In the genomic region with DNA sequence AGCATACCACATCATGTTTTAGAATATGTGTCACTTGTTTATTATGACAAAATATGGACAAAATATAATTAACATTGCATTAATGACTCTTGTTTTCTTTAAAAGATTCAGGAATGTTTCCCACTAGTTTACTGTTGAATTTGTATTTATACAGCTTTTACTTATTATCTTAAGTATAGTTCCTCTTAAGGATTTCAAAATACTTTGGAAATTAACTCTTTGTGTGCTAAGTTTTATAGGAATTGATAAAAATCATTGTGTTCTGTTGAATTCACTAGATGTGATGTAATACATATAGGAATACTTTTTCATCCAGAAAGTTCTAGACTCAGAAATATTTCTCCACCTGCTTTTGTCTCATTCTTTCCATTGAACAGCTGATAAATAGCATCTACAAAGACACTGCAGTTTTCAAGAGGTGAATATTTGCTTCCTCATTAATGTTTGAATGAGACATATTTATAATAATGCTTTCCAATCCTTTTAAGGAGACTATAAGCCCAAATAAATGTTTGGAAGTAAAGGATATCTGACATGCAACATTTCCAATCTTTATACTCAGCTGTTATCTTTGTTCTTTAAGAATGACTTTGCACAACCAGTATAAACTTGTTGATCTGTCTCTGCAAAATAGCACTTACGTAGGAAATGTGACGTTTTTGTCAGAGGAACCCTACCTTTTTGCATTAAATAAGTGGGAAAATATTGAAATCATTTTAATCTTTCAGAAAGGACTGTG, we compare ENCODE assay signal across 2 cellular contexts.
A peak's percentile ranks its signal among the peaks of the same experiment; 100 is the strongest.
TF ChIP-seq lines count a peak whose summit lies in the region.

No MANE protein-coding gene starts in this region.

TF ChIP-seq in K562, 482 proteins besides CTCF, POLR2A, EP300 and RAD21 (continued from another document and continues in another):
- TF ChIP-seq MAFK (IDR thresholded peaks at IDR 0.05; ENCODE audit: low read length) (peak; percentile 62; the same call in 1 of the 2 replicates), NELFE (IDR thresholded peaks at IDR 0.05; ENCODE audit: insufficient read depth, insufficient read length) (no peak), BACH1 (tag; IDR thresholded peaks at IDR 0.05) (no peak; the same call in 1 of the 2 replicates), ATF1 (CRISPR knock-in tag; IDR thresholded peaks at IDR 0.05) (no peak), ATF1 (tag; IDR thresholded peaks at IDR 0.05) (peak; percentile 78), PTBP1 (IDR thresholded peaks at IDR 0.05; ENCODE audit: low read depth, low read length) (no peak), CBFB (CRISPR knock-in tag; IDR thresholded peaks at IDR 0.05) (no peak), FOXK2 (conservative IDR thresholded peaks at IDR 0.05 in 1 of 2, IDR thresholded peaks at IDR 0.05 in 1 of 2; ENCODE audit: low read depth in 2 of 2) (peak; percentile 14 to 60; a peak in 1 of 4 replicates), CBFA2T3 (IDR thresholded peaks at IDR 0.05) (peak; percentile 44), RHOXF2B (CRISPR knock-in tag; conservative IDR thresholded peaks at IDR 0.05) (no peak), ZNF239 (CRISPR knock-in tag; IDR thresholded peaks at IDR 0.05) (no peak), PYGO2 (tag; IDR thresholded peaks at IDR 0.05) (no peak), TARDBP (IDR thresholded peaks at IDR 0.05) (no peak), ZNF668 (CRISPR knock-in tag; IDR thresholded peaks at IDR 0.05) (no peak), ZNF165 (CRISPR knock-in tag; IDR thresholded peaks at IDR 0.05; ENCODE audit: borderline replicate concordance) (no peak), CEBPB (tag; IDR thresholded peaks at IDR 0.05) (peak; percentile 67), TEAD4 (IDR thresholded peaks at IDR 0.05; ENCODE audit: low read length) (0 out of 2 replicates have a peak, but pooled peaks have one; percentile 15), TEAD4 (CRISPR knock-in tag; IDR thresholded peaks at IDR 0.05; ENCODE audit: borderline replicate concordance) (no peak), ZNF253 (CRISPR knock-in tag; conservative IDR thresholded peaks at IDR 0.05) (no peak), MTA3 (IDR thresholded peaks at IDR 0.05; ENCODE audit: borderline replicate concordance) (no peak), ZNF224 (CRISPR knock-in tag; IDR thresholded peaks at IDR 0.05) (no peak), ATF7 (IDR thresholded peaks at IDR 0.05) (no peak), TRIM28 (IDR thresholded peaks at IDR 0.05) (no peak), DACH1 (IDR thresholded peaks at IDR 0.05; ENCODE audit: partially characterized antibody) (peak; percentile 85), CCNT2 (IDR thresholded peaks at IDR 0.05; ENCODE audit: borderline replicate concordance, extremely low read depth, insufficient read length, low read depth, low read length) (peak; percentile 30)
- TF ChIP-seq, protein P1, sequence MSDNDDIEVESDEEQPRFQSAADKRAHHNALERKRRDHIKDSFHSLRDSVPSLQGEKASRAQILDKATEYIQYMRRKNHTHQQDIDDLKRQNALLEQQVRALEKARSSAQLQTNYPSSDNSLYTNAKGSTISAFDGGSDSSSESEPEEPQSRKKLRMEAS (CRISPR knock-in tag; IDR thresholded peaks at IDR 0.05): no peak
- TF ChIP-seq, protein P2, sequence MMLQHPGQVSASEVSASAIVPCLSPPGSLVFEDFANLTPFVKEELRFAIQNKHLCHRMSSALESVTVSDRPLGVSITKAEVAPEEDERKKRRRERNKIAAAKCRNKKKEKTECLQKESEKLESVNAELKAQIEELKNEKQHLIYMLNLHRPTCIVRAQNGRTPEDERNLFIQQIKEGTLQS (IDR thresholded peaks at IDR 0.05): peak; percentile 24; the same call in 1 of the 2 replicates
- TF ChIP-seq, protein P2 (CRISPR knock-in tag; conservative IDR thresholded peaks at IDR 0.05): no peak
- TF ChIP-seq, protein P3, sequence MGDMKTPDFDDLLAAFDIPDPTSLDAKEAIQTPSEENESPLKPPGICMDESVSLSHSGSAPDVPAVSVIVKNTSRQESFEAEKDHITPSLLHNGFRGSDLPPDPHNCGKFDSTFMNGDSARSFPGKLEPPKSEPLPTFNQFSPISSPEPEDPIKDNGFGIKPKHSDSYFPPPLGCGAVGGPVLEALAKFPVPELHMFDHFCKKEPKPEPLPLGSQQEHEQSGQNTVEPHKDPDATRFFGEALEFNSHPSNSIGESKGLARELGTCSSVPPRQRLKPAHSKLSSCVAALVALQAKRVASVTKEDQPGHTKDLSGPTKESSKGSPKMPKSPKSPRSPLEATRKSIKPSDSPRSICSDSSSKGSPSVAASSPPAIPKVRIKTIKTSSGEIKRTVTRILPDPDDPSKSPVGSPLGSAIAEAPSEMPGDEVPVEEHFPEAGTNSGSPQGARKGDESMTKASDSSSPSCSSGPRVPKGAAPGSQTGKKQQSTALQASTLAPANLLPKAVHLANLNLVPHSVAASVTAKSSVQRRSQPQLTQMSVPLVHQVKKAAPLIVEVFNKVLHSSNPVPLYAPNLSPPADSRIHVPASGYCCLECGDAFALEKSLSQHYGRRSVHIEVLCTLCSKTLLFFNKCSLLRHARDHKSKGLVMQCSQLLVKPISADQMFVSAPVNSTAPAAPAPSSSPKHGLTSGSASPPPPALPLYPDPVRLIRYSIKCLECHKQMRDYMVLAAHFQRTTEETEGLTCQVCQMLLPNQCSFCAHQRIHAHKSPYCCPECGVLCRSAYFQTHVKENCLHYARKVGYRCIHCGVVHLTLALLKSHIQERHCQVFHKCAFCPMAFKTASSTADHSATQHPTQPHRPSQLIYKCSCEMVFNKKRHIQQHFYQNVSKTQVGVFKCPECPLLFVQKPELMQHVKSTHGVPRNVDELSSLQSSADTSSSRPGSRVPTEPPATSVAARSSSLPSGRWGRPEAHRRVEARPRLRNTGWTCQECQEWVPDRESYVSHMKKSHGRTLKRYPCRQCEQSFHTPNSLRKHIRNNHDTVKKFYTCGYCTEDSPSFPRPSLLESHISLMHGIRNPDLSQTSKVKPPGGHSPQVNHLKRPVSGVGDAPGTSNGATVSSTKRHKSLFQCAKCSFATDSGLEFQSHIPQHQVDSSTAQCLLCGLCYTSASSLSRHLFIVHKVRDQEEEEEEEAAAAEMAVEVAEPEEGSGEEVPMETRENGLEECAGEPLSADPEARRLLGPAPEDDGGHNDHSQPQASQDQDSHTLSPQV (IDR thresholded peaks at IDR 0.05): peak; percentile 77; the same call in 1 of the 2 replicates
- TF ChIP-seq, protein P4, sequence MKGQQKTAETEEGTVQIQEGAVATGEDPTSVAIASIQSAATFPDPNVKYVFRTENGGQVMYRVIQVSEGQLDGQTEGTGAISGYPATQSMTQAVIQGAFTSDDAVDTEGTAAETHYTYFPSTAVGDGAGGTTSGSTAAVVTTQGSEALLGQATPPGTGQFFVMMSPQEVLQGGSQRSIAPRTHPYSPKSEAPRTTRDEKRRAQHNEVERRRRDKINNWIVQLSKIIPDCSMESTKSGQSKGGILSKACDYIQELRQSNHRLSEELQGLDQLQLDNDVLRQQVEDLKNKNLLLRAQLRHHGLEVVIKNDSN (CRISPR knock-in tag; IDR thresholded peaks at IDR 0.05): no peak

TF ChIP-seq in WTC11, 78 proteins besides CTCF, POLR2A, EP300 and RAD21 (continues in another document):
- TF ChIP-seq, protein P5, sequence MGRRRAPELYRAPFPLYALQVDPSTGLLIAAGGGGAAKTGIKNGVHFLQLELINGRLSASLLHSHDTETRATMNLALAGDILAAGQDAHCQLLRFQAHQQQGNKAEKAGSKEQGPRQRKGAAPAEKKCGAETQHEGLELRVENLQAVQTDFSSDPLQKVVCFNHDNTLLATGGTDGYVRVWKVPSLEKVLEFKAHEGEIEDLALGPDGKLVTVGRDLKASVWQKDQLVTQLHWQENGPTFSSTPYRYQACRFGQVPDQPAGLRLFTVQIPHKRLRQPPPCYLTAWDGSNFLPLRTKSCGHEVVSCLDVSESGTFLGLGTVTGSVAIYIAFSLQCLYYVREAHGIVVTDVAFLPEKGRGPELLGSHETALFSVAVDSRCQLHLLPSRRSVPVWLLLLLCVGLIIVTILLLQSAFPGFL (CRISPR knock-in tag; IDR thresholded peaks at IDR 0.05; ENCODE audit: borderline replicate concordance): no peak
- no peak for TF ChIP-seq SMAD4 (CRISPR knock-in tag; IDR thresholded peaks at IDR 0.05)
- TF ChIP-seq, protein P6, sequence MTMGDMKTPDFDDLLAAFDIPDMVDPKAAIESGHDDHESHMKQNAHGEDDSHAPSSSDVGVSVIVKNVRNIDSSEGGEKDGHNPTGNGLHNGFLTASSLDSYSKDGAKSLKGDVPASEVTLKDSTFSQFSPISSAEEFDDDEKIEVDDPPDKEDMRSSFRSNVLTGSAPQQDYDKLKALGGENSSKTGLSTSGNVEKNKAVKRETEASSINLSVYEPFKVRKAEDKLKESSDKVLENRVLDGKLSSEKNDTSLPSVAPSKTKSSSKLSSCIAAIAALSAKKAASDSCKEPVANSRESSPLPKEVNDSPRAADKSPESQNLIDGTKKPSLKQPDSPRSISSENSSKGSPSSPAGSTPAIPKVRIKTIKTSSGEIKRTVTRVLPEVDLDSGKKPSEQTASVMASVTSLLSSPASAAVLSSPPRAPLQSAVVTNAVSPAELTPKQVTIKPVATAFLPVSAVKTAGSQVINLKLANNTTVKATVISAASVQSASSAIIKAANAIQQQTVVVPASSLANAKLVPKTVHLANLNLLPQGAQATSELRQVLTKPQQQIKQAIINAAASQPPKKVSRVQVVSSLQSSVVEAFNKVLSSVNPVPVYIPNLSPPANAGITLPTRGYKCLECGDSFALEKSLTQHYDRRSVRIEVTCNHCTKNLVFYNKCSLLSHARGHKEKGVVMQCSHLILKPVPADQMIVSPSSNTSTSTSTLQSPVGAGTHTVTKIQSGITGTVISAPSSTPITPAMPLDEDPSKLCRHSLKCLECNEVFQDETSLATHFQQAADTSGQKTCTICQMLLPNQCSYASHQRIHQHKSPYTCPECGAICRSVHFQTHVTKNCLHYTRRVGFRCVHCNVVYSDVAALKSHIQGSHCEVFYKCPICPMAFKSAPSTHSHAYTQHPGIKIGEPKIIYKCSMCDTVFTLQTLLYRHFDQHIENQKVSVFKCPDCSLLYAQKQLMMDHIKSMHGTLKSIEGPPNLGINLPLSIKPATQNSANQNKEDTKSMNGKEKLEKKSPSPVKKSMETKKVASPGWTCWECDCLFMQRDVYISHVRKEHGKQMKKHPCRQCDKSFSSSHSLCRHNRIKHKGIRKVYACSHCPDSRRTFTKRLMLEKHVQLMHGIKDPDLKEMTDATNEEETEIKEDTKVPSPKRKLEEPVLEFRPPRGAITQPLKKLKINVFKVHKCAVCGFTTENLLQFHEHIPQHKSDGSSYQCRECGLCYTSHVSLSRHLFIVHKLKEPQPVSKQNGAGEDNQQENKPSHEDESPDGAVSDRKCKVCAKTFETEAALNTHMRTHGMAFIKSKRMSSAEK (CRISPR knock-in tag; IDR thresholded peaks at IDR 0.05; ENCODE audit: borderline replicate concordance): no peak
- no peak for TF ChIP-seq ZNF671 (CRISPR knock-in tag; IDR thresholded peaks at IDR 0.05)
- no peak for TF ChIP-seq ZNF232 (CRISPR knock-in tag; IDR thresholded peaks at IDR 0.05)
- TF ChIP-seq, protein P7, sequence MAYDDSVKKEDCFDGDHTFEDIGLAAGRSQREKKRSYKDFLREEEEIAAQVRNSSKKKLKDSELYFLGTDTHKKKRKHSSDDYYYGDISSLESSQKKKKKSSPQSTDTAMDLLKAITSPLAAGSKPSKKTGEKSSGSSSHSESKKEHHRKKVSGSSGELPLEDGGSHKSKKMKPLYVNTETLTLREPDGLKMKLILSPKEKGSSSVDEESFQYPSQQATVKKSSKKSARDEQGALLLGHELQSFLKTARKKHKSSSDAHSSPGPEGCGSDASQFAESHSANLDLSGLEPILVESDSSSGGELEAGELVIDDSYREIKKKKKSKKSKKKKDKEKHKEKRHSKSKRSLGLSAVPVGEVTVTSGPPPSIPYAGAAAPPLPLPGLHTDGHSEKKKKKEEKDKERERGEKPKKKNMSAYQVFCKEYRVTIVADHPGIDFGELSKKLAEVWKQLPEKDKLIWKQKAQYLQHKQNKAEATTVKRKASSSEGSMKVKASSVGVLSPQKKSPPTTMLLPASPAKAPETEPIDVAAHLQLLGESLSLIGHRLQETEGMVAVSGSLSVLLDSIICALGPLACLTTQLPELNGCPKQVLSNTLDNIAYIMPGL (CRISPR knock-in tag; IDR thresholded peaks at IDR 0.05): no peak
- no peak for TF ChIP-seq ZBTB21 (CRISPR knock-in tag; IDR thresholded peaks at IDR 0.05; ENCODE audit: borderline replicate concordance)
- TF ChIP-seq, protein P8, sequence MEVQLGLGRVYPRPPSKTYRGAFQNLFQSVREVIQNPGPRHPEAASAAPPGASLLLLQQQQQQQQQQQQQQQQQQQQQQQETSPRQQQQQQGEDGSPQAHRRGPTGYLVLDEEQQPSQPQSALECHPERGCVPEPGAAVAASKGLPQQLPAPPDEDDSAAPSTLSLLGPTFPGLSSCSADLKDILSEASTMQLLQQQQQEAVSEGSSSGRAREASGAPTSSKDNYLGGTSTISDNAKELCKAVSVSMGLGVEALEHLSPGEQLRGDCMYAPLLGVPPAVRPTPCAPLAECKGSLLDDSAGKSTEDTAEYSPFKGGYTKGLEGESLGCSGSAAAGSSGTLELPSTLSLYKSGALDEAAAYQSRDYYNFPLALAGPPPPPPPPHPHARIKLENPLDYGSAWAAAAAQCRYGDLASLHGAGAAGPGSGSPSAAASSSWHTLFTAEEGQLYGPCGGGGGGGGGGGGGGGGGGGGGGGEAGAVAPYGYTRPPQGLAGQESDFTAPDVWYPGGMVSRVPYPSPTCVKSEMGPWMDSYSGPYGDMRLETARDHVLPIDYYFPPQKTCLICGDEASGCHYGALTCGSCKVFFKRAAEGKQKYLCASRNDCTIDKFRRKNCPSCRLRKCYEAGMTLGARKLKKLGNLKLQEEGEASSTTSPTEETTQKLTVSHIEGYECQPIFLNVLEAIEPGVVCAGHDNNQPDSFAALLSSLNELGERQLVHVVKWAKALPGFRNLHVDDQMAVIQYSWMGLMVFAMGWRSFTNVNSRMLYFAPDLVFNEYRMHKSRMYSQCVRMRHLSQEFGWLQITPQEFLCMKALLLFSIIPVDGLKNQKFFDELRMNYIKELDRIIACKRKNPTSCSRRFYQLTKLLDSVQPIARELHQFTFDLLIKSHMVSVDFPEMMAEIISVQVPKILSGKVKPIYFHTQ (CRISPR knock-in tag; IDR thresholded peaks at IDR 0.05): no peak
- TF ChIP-seq, protein P9, sequence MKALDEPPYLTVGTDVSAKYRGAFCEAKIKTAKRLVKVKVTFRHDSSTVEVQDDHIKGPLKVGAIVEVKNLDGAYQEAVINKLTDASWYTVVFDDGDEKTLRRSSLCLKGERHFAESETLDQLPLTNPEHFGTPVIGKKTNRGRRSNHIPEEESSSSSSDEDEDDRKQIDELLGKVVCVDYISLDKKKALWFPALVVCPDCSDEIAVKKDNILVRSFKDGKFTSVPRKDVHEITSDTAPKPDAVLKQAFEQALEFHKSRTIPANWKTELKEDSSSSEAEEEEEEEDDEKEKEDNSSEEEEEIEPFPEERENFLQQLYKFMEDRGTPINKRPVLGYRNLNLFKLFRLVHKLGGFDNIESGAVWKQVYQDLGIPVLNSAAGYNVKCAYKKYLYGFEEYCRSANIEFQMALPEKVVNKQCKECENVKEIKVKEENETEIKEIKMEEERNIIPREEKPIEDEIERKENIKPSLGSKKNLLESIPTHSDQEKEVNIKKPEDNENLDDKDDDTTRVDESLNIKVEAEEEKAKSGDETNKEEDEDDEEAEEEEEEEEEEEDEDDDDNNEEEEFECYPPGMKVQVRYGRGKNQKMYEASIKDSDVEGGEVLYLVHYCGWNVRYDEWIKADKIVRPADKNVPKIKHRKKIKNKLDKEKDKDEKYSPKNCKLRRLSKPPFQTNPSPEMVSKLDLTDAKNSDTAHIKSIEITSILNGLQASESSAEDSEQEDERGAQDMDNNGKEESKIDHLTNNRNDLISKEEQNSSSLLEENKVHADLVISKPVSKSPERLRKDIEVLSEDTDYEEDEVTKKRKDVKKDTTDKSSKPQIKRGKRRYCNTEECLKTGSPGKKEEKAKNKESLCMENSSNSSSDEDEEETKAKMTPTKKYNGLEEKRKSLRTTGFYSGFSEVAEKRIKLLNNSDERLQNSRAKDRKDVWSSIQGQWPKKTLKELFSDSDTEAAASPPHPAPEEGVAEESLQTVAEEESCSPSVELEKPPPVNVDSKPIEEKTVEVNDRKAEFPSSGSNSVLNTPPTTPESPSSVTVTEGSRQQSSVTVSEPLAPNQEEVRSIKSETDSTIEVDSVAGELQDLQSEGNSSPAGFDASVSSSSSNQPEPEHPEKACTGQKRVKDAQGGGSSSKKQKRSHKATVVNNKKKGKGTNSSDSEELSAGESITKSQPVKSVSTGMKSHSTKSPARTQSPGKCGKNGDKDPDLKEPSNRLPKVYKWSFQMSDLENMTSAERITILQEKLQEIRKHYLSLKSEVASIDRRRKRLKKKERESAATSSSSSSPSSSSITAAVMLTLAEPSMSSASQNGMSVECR (CRISPR knock-in tag; IDR thresholded peaks at IDR 0.05; ENCODE audit: borderline replicate concordance): no peak
